In the genomic region with DNA sequence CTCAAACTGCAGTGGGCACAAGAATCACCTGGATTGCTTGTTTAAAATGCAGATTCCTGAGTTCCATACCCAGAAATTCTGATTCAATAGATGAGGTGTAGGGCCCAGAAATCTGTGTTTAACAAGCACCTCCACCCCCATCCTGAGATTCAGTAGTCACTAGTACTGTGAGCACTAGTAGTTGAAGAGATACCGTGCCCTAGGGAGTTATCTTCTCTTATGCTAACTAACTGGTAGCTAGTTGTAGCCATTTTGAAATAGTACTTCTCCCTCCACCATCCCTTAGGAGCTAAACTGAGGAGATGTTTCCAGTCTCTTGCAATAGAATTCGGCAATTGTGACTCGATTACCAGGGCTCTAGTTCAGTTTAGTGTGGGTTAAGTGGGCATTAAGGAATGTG, we compare ENCODE assay signal across 10 cellular contexts. TPM values are rescaled to one million over a fixed set of nuclear protein-coding genes. Genes with fewer than 3 reads are reported as not detected.
"Had no signal": no experiment of that assay in that cellular context is flagged by ENCODE, and none has a peak within 500 bp of the region (broad histone marks: within the 10 kb centered on the region; RNA-seq: fewer than 3 reads in every experiment).

No MANE protein-coding gene starts in this region.

- H2AFZ ChIP-seq: GM23248 had no signal

- H3K9me3 ChIP-seq: HAP-1 had no signal

- FAIRE-seq: HepG2, HTR-8/SVneo had no signal

- H3K9ac ChIP-seq: GM23248 had no signal

- ATAC-seq: HCT116, HepG2 had no signal

- H3K4me1 ChIP-seq: HAP-1 had no signal

- DNase-seq: GM23248, H7, HFFc6, KBM-7 had no signal

- H3K36me3 ChIP-seq: HAP-1 had no signal

- H3K4me3 ChIP-seq: GM23248, HAP-1 had no signal

- H3K27ac ChIP-seq: GM23248 had no signal

RNA-seq across cellular contexts. Expression of gene KLHL34, which starts 18.4 kb away (rescaled TPM):
- total RNA-seq: GM23248, H4, H7, HepG2, HFFc6, HT-29 had no signal
- polyA plus RNA-seq: GM23248, HepG2 had no signal
